Comparison of ENCODE assay signal across 8 cellular contexts in the genomic region with DNA sequence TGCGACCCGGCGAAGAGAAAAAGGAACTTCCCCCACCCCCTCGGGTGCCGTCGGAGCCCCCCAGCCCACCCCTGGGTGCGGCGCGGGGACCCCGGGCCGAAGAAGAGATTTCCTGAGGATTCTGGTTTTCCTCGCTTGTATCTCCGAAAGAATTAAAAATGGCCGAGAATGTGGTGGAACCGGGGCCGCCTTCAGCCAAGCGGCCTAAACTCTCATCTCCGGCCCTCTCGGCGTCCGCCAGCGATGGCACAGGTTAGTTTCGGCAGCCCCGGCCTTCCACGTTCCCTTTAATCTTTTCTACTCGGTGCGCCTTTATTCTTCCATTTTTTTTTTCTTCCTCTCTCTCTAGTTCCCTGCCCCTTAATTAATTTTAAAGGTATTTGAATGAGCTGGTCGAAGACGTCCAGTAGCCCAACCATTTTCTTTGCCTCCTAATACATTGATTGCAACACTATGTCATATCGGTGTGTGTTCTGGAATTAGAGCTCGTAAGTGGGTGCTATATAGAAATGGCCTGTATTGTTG. TPM values are rescaled to one million over a fixed set of nuclear protein-coding genes. Genes with fewer than 3 reads are reported as not detected.
A peak's percentile ranks its signal among the peaks of the same experiment; 100 is the strongest.
DNase-seq lines count a peak whose midpoint lies in the region; ATAC-seq and TF ChIP-seq lines count a peak whose summit lies in the region.

No MANE protein-coding gene starts in this region.

- peak overlapping the region; percentile 69 to 98 (median 85) for H3K4me3 ChIP-seq in liver (ENCODE audit: low read depth in 1 of 3, low read length in 3 of 3)

- no peak for TF ChIP-seq RAD21 in liver (IDR thresholded peaks at IDR 0.05)

- intact Hi-C loops in posterior vena cava (cut with DNase I): loop anchor here in 1 of 2 donors (2.0 kb wide), 1 partner anchor 142 kb away; a partner anchor contains a TSS

- WGBS in liver: under 1% methylated on average over 31 of the region's 31 CpGs

- H3K4me1 ChIP-seq in liver (ENCODE audit: control insufficient read depth in 4 of 4, insufficient read depth in 4 of 4, low read length in 3 of 4): peaks cover 8 to 49% (median 34%) of the 10 kb centered on the region in 4 donors

- no peaks in the 10 kb centered on the region for H3K9me3 ChIP-seq in liver (ENCODE audit: control insufficient read depth in 4 of 4, low read length in 3 of 4)

- no peaks in the 10 kb centered on the region for H3K27me3 ChIP-seq in liver (ENCODE audit: control insufficient read depth in 4 of 4, insufficient read depth in 4 of 4, low read length in 3 of 4)

- DNase-seq in EL (peak; percentile 40), SK-N-DZ (ENCODE audit: low spot score) (peak; percentile 37), dedifferentiated amniotic fluid mesenchymal stem cell (ENCODE audit: extremely low spot score) (peak; percentile 23), superior temporal gyrus (ENCODE audit: extremely low spot score) (peak; percentile 45), posterior vena cava (ENCODE audit: low spot score) (no peak), mesenteric fat pad (ENCODE audit: low spot score) (no peak)

- H3K36me3 ChIP-seq in liver (ENCODE audit: control insufficient read depth in 4 of 4, insufficient read depth in 3 of 4, low read depth in 1 of 4, low read length in 3 of 4): no peaks in the 10 kb centered on the region

- ATAC-seq in HG03378 (IDR thresholded peaks at IDR 0.05; ENCODE audit: unreplicated experiment): peak; percentile 15

- H3K27ac ChIP-seq in liver (ENCODE audit: low read depth in 1 of 2, low read length in 2 of 2): peak overlapping the region; percentile 99 to 100

- peak overlapping the region; percentile 91 to 98 for H3K9ac ChIP-seq in liver (ENCODE audit: low read depth in 1 of 2, low read length in 2 of 2)

- no peak for TF ChIP-seq CTCF in liver (IDR thresholded peaks at IDR 0.05; ENCODE audit: low read depth, low read length, missing input control)

TF ChIP-seq in liver, 16 proteins besides CTCF, POLR2A, EP300 and RAD21:
- TF ChIP-seq YY1 (IDR thresholded peaks at IDR 0.05): peak; percentile 79
- TF ChIP-seq, protein P1, sequence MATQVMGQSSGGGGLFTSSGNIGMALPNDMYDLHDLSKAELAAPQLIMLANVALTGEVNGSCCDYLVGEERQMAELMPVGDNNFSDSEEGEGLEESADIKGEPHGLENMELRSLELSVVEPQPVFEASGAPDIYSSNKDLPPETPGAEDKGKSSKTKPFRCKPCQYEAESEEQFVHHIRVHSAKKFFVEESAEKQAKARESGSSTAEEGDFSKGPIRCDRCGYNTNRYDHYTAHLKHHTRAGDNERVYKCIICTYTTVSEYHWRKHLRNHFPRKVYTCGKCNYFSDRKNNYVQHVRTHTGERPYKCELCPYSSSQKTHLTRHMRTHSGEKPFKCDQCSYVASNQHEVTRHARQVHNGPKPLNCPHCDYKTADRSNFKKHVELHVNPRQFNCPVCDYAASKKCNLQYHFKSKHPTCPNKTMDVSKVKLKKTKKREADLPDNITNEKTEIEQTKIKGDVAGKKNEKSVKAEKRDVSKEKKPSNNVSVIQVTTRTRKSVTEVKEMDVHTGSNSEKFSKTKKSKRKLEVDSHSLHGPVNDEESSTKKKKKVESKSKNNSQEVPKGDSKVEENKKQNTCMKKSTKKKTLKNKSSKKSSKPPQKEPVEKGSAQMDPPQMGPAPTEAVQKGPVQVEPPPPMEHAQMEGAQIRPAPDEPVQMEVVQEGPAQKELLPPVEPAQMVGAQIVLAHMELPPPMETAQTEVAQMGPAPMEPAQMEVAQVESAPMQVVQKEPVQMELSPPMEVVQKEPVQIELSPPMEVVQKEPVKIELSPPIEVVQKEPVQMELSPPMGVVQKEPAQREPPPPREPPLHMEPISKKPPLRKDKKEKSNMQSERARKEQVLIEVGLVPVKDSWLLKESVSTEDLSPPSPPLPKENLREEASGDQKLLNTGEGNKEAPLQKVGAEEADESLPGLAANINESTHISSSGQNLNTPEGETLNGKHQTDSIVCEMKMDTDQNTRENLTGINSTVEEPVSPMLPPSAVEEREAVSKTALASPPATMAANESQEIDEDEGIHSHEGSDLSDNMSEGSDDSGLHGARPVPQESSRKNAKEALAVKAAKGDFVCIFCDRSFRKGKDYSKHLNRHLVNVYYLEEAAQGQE (IDR thresholded peaks at IDR 0.05): peak; percentile 3
- no peak for TF ChIP-seq EGR1 (IDR thresholded peaks at IDR 0.05; ENCODE audit: low read depth in 2 of 2)

RNA-seq across cellular contexts. Expression of a gene that starts 0.5 kb away (rescaled TPM):
- 14.6 and 16.4 TPM in 2 replicates for polyA plus RNA-seq in SK-N-DZ (2014; cell fraction: cytosol; rRNA removed)
- 12.8 and 18.6 TPM in 2 replicates for polyA plus RNA-seq in SK-N-DZ (2014; cell fraction: nucleus; rRNA removed)
- total RNA-seq in liver: 10 to 100 TPM; 52.6 to 95.5 TPM
- 10 to 100 TPM in 1 of 2 donors, 1 to 10 TPM in 1; 6.9 to 11.1 TPM for polyA plus RNA-seq in liver
- total RNA-seq in posterior vena cava: 10 to 100 TPM; 48.7 to 50.9 TPM
- total RNA-seq in mesenteric fat pad: 61.1 TPM

Comparison
In these comparisons a context has a peak if more than half of its experiments do, and no peak if none do; other contexts are left out.
1. DNase-seq: peak in EL (single experiment), SK-N-DZ (single experiment), dedifferentiated amniotic fluid mesenchymal stem cell (single experiment) and superior temporal gyrus (single experiment); none in posterior vena cava (single experiment) and mesenteric fat pad (single experiment).